In the genomic region with DNA sequence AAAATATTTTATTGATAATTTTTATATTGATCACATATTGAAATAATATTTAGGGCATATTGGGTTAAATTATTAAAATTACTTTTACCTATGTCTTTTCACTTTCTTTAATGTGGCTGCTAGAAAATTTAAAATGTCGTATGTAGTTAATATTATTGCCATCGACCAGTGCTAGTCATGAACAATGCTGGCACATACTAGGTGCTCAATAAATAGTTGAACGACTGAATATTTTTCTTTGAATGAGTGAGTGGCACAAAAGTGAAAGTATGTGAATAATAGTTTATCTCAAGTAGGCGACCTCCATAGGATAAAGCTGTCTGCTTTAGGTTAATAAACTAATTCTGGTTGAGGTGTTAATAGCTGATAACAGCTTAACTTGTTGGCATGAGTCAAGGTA, we compare ENCODE assay signal across 9 cellular contexts.
DNase-seq lines count a peak whose midpoint lies in the region; ATAC-seq and TF ChIP-seq lines count a peak whose summit lies in the region.
"Had no signal": no experiment of that assay in that cellular context is flagged by ENCODE, and none has a peak within 500 bp of the region (broad histone marks: within the 10 kb centered on the region; RNA-seq: fewer than 3 reads in every experiment).

No MANE protein-coding gene starts in this region.

- no peak for ATAC-seq in WTC11
- no peak for ATAC-seq in stimulated activated naive CD8-positive, alpha-beta T cell treated with anti-CD3 and anti-CD28 coated beads, Interleukin-15, amount 100 ng/mL, for 72 hours
- no peak for ATAC-seq in HG03442 (IDR thresholded peaks at IDR 0.05; ENCODE audit: unreplicated experiment)
- ATAC-seq in GM18858 (IDR thresholded peaks at IDR 0.05; ENCODE audit: unreplicated experiment) = no peak

- POLR2A ChIA-PET in WTC11 (lab: Charles Lee) = no interaction called here

- peak overlapping the region; percentile 26 for H3K4me3 ChIP-seq in fibroblast of the aortic adventitia (ENCODE audit: low read depth, low read length)

- in situ Hi-C loops in GM13977 (cut with MboI; ENCODE audit: low pct_unique_long_range_greater_than_20kb, low sequenced_read_pairs, unreplicated experiment) = no loop called here

- peak overlapping the region; percentile 80 for H3K4me3 Mint-ChIP-seq in activated naive CD4-positive, alpha-beta T cell treated with anti-CD3 and anti-CD28 coated beads, Interleukin-2, amount 10 ng/mL, durations not matched to agents 7 days and 5 days
- peak overlapping the region; percentile 77 for H3K4me3 Mint-ChIP-seq in WTC11
- H3K4me3 Mint-ChIP-seq in stimulated activated naive CD8-positive, alpha-beta T cell treated with anti-CD3 and anti-CD28 coated beads, Interleukin-15, amount 100 ng/mL, for 72 hours = peak overlapping the region; percentile 85 to 99

- TF ChIP-seq CTCF in WTC11 (IDR thresholded peaks at IDR 0.05) (no peak), fibroblast of the aortic adventitia (IDR thresholded peaks at IDR 0.05; ENCODE audit: insufficient read depth, low read length) (no peak), GM13977 (IDR thresholded peaks at IDR 0.05; ENCODE audit: extremely low read depth, insufficient read depth, missing control alignments) (no peak)

- DNase-seq in activated naive CD4-positive, alpha-beta T cell treated with anti-CD3 and anti-CD28 coated beads, Interleukin-2, amount 10 ng/mL, durations not matched to agents 7 days and 5 days = no peak
- no peak for DNase-seq in activated naive CD4-positive, alpha-beta T cell treated with anti-CD3 and anti-CD28 coated beads, Interleukin-2, amount 50 U/mL, for 16 hours
- no peak for DNase-seq in WTC11 (ENCODE audit: low spot score)
- DNase-seq in fibroblast of the aortic adventitia (ENCODE audit: low read depth) = no peak
- no peak for DNase-seq in stimulated activated naive CD8-positive, alpha-beta T cell treated with anti-CD3 and anti-CD28 coated beads, Interleukin-15, amount 100 ng/mL, for 72 hours
- no peak for DNase-seq in GM13977 (ENCODE audit: low spot score)
- DNase-seq: NCI-H2081 treated with DMSO at 0.1 percent for 48 hours had no signal

- H3K27me3 Mint-ChIP-seq in activated naive CD4-positive, alpha-beta T cell treated with anti-CD3 and anti-CD28 coated beads, Interleukin-2, amount 10 ng/mL, durations not matched to agents 7 days and 5 days = peaks cover 2% of the 10 kb centered on the region
- peaks cover 23% of the 10 kb centered on the region for H3K27me3 Mint-ChIP-seq in WTC11 (ENCODE audit: low read depth)
- H3K27me3 Mint-ChIP-seq in stimulated activated naive CD8-positive, alpha-beta T cell treated with anti-CD3 and anti-CD28 coated beads, Interleukin-15, amount 100 ng/mL, for 72 hours = no peaks in the 10 kb centered on the region

- H3K4me1 Mint-ChIP-seq in activated naive CD4-positive, alpha-beta T cell treated with anti-CD3 and anti-CD28 coated beads, Interleukin-2, amount 10 ng/mL, durations not matched to agents 7 days and 5 days = peaks cover 27% of the 10 kb centered on the region
- peaks cover 41% of the 10 kb centered on the region for H3K4me1 Mint-ChIP-seq in WTC11
- peaks cover 32% of the 10 kb centered on the region for H3K4me1 Mint-ChIP-seq in stimulated activated naive CD8-positive, alpha-beta T cell treated with anti-CD3 and anti-CD28 coated beads, Interleukin-15, amount 100 ng/mL, for 72 hours

- no peak overlapping the region for H3K27ac Mint-ChIP-seq in activated naive CD4-positive, alpha-beta T cell treated with anti-CD3 and anti-CD28 coated beads, Interleukin-2, amount 10 ng/mL, durations not matched to agents 7 days and 5 days
- H3K27ac Mint-ChIP-seq in WTC11 = no peak overlapping the region
- peak overlapping the region; percentile 94 to 100 for H3K27ac Mint-ChIP-seq in stimulated activated naive CD8-positive, alpha-beta T cell treated with anti-CD3 and anti-CD28 coated beads, Interleukin-15, amount 100 ng/mL, for 72 hours

- no peaks in the 10 kb centered on the region for H3K9me3 Mint-ChIP-seq in activated naive CD4-positive, alpha-beta T cell treated with anti-CD3 and anti-CD28 coated beads, Interleukin-2, amount 10 ng/mL, durations not matched to agents 7 days and 5 days
- H3K9me3 Mint-ChIP-seq in WTC11 = no peaks in the 10 kb centered on the region
- H3K9me3 Mint-ChIP-seq in stimulated activated naive CD8-positive, alpha-beta T cell treated with anti-CD3 and anti-CD28 coated beads, Interleukin-15, amount 100 ng/mL, for 72 hours = no peaks in the 10 kb centered on the region

- H3K36me3 Mint-ChIP-seq in activated naive CD4-positive, alpha-beta T cell treated with anti-CD3 and anti-CD28 coated beads, Interleukin-2, amount 10 ng/mL, durations not matched to agents 7 days and 5 days = no peaks in the 10 kb centered on the region
- no peaks in the 10 kb centered on the region for H3K36me3 Mint-ChIP-seq in WTC11

- CTCF ChIA-PET in activated naive CD4-positive, alpha-beta T cell treated with anti-CD3 and anti-CD28 coated beads, Interleukin-2, amount 10 ng/mL, durations not matched to agents 7 days and 5 days (lab: Charles Lee) = no interaction called here
- CTCF ChIA-PET in WTC11 (lab: Charles Lee) = no interaction called here

TF ChIP-seq in WTC11, 78 proteins besides CTCF, POLR2A, EP300 and RAD21:
- TF ChIP-seq ELF4 (CRISPR knock-in tag; IDR thresholded peaks at IDR 0.05; ENCODE audit: low read depth) (no peak), NR2C2 (CRISPR knock-in tag; IDR thresholded peaks at IDR 0.05) (no peak), NFATC4 (CRISPR knock-in tag; IDR thresholded peaks at IDR 0.05) (no peak), GRHL2 (CRISPR knock-in tag; IDR thresholded peaks at IDR 0.05; ENCODE audit: insufficient replicate concordance, severe bottlenecking) (no peak), ZNF232 (CRISPR knock-in tag; IDR thresholded peaks at IDR 0.05) (no peak), ZNF219 (CRISPR knock-in tag; IDR thresholded peaks at IDR 0.05; ENCODE audit: borderline replicate concordance) (no peak)
- TF ChIP-seq, protein P1, sequence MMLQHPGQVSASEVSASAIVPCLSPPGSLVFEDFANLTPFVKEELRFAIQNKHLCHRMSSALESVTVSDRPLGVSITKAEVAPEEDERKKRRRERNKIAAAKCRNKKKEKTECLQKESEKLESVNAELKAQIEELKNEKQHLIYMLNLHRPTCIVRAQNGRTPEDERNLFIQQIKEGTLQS (CRISPR knock-in tag; conservative IDR thresholded peaks at IDR 0.05) = no peak
- TF ChIP-seq, protein P2, sequence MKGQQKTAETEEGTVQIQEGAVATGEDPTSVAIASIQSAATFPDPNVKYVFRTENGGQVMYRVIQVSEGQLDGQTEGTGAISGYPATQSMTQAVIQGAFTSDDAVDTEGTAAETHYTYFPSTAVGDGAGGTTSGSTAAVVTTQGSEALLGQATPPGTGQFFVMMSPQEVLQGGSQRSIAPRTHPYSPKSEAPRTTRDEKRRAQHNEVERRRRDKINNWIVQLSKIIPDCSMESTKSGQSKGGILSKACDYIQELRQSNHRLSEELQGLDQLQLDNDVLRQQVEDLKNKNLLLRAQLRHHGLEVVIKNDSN (CRISPR knock-in tag; IDR thresholded peaks at IDR 0.05) = no peak
- TF ChIP-seq, protein P3, sequence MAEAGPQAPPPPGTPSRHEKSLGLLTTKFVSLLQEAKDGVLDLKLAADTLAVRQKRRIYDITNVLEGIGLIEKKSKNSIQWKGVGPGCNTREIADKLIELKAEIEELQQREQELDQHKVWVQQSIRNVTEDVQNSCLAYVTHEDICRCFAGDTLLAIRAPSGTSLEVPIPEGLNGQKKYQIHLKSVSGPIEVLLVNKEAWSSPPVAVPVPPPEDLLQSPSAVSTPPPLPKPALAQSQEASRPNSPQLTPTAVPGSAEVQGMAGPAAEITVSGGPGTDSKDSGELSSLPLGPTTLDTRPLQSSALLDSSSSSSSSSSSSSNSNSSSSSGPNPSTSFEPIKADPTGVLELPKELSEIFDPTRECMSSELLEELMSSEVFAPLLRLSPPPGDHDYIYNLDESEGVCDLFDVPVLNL (CRISPR knock-in tag; IDR thresholded peaks at IDR 0.05; ENCODE audit: borderline replicate concordance, low read depth) = no peak
- TF ChIP-seq, protein P4, sequence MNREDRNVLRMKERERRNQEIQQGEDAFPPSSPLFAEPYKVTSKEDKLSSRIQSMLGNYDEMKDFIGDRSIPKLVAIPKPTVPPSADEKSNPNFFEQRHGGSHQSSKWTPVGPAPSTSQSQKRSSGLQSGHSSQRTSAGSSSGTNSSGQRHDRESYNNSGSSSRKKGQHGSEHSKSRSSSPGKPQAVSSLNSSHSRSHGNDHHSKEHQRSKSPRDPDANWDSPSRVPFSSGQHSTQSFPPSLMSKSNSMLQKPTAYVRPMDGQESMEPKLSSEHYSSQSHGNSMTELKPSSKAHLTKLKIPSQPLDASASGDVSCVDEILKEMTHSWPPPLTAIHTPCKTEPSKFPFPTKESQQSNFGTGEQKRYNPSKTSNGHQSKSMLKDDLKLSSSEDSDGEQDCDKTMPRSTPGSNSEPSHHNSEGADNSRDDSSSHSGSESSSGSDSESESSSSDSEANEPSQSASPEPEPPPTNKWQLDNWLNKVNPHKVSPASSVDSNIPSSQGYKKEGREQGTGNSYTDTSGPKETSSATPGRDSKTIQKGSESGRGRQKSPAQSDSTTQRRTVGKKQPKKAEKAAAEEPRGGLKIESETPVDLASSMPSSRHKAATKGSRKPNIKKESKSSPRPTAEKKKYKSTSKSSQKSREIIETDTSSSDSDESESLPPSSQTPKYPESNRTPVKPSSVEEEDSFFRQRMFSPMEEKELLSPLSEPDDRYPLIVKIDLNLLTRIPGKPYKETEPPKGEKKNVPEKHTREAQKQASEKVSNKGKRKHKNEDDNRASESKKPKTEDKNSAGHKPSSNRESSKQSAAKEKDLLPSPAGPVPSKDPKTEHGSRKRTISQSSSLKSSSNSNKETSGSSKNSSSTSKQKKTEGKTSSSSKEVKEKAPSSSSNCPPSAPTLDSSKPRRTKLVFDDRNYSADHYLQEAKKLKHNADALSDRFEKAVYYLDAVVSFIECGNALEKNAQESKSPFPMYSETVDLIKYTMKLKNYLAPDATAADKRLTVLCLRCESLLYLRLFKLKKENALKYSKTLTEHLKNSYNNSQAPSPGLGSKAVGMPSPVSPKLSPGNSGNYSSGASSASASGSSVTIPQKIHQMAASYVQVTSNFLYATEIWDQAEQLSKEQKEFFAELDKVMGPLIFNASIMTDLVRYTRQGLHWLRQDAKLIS (CRISPR knock-in tag; IDR thresholded peaks at IDR 0.05; ENCODE audit: borderline replicate concordance) = no peak

Comparison
In these comparisons a context has a peak if more than half of its experiments do, and no peak if none do; other contexts are left out.
1. H3K27ac Mint-ChIP-seq: peak in stimulated activated naive CD8-positive, alpha-beta T cell treated with anti-CD3 and anti-CD28 coated beads, Interleukin-15, amount 100 ng/mL, for 72 hours (2 of 2); none in activated naive CD4-positive, alpha-beta T cell treated with anti-CD3 and anti-CD28 coated beads, Interleukin-2, amount 10 ng/mL, durations not matched to agents 7 days and 5 days (single experiment) and WTC11 (single experiment).
2. Peak in every context shown above with its lines, with median percentiles within 50 percentile points of each other: H3K4me3 Mint-ChIP-seq.